Comparison of ENCODE assay signal across 8 cellular contexts in the genomic region with DNA sequence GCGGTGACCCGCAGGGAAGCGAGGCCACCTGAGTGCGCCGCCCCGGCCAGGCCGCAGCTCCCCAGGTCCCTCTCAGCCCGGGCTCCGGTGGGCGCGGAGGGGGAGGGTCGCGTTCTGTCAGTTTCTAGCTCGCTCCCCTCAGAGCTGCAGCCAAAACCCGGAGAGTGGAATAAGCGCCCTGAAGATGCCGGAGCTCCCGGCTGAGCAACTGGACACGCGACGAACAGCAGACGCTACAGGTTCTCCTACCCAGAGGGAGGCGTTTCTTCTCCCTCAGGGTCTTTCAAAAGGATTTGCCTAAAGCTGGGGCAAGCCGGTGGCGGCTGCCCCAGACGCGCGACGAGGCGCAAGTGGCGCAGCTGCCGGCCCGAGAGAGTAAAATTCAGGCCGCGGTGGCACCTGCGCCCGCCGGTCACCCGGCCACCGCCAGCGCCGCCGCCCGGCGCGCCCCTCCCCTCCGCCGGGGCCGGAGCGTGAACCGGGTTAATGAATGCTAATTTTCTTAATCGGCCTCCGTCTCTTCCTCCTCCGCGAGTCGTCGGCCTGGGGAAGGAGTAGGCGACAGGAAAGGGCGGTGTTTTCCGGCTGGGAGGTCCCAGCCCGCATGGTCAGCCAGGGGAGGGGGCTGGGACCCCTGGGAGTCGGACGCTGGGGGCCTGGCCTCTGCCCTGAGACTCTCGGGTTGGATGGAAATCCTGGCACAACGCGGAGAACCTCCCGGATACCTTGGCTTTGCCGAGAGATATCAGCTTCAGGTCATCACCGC. TPM values are rescaled to one million over a fixed set of nuclear protein-coding genes. Genes with fewer than 3 reads are reported as not detected.
DNase-seq lines count a peak whose midpoint lies in the region; ATAC-seq and TF ChIP-seq lines count a peak whose summit lies in the region.

No MANE protein-coding gene starts in this region.

- no peaks in the 10 kb centered on the region for H3K36me3 ChIP-seq in DOHH2 (ENCODE audit: control insufficient read depth, low read length)
- no peaks in the 10 kb centered on the region for H3K36me3 ChIP-seq in neuron (ENCODE audit: insufficient read depth, low read length)
- H3K36me3 ChIP-seq in suprapubic skin: peaks cover under 1% of the 10 kb centered on the region

- peaks cover 8% of the 10 kb centered on the region for H3F3A ChIP-seq in DOHH2 (ENCODE audit: control insufficient read depth, insufficient read depth)

- WGBS in suprapubic skin: 5% methylated on average over 28 of the region's 69 CpGs

- no peak for TF ChIP-seq CTCF in DOHH2 (IDR thresholded peaks at IDR 0.05; ENCODE audit: low read depth, low read length, poor library complexity, severe bottlenecking)
- no peak for TF ChIP-seq CTCF in foreskin fibroblast (IDR thresholded peaks at IDR 0.05; ENCODE audit: low read depth, low read length)
- no peak for TF ChIP-seq CTCF in suprapubic skin (IDR thresholded peaks at IDR 0.05)

- ATAC-seq in GM21786 (IDR thresholded peaks at IDR 0.05; ENCODE audit: unreplicated experiment): peak; percentile 47

- H3K27me3 ChIP-seq in DOHH2 (ENCODE audit: control insufficient read depth, low read length): peaks cover 50% of the 10 kb centered on the region
- no peaks in the 10 kb centered on the region for H3K27me3 ChIP-seq in neuron (ENCODE audit: insufficient read depth, low read length)
- no peaks in the 10 kb centered on the region for H3K27me3 ChIP-seq in suprapubic skin

- TF ChIP-seq EP300 in suprapubic skin (IDR thresholded peaks at IDR 0.05): no peak

- peak; percentile 54 to 69 for DNase-seq in Kasumi-1 (lab: John Stamatoyannopoulos, UW)
- DNase-seq in activated gamma-delta T cell treated with Interleukin-2 at 50 U/mL for 16 hours: peak; percentile 63
- DNase-seq in foreskin fibroblast: peak; percentile 82 to 93
- peak; percentile 77 to 81 for DNase-seq in suprapubic skin (ENCODE audit: low spot score in 2 of 2)

- H3K4me2 ChIP-seq in DOHH2 (ENCODE audit: low read length): peak overlapping the region; percentile 97

- H3K9me3 ChIP-seq in DOHH2 (ENCODE audit: control insufficient read depth, insufficient read depth, low read length) (no peaks in the 10 kb centered on the region), neuron (ENCODE audit: low read length) (no peaks in the 10 kb centered on the region), suprapubic skin (no peaks in the 10 kb centered on the region)

- TF ChIP-seq POLR2A in Raji (IDR thresholded peaks at IDR 0.05; ENCODE audit: insufficient read depth, low read depth, low read length) (peak; percentile 15; the same call in 1 of the 2 replicates), suprapubic skin (IDR thresholded peaks at IDR 0.05) (no peak)

- peak overlapping the region; percentile 98 for H2AFZ ChIP-seq in neuron (ENCODE audit: low read depth, low read length)

- no peak overlapping the region for H3K27ac ChIP-seq in DOHH2 (ENCODE audit: low read depth, low read length)
- H3K27ac ChIP-seq in suprapubic skin: peak overlapping the region; percentile 83

- H3K9me2 ChIP-seq in DOHH2 (replicated peaks; ENCODE audit: control insufficient read depth, low read length): no peaks in the 10 kb centered on the region

- peak overlapping the region; percentile 81 for H3K4me3 ChIP-seq in DOHH2 (ENCODE audit: low read length)
- H3K4me3 ChIP-seq in foreskin fibroblast (ENCODE audit: low read depth in 1 of 2, low read length in 2 of 2): peak overlapping the region; percentile 76 to 90
- H3K4me3 ChIP-seq in neuron (ENCODE audit: low read length): peak overlapping the region; percentile 90
- peak overlapping the region; percentile 68 for H3K4me3 ChIP-seq in suprapubic skin

- H3K4me1 ChIP-seq in DOHH2 (ENCODE audit: control insufficient read depth, low read length) (peaks cover 36% of the 10 kb centered on the region), neuron (ENCODE audit: insufficient read depth, low read length) (peaks cover 24% of the 10 kb centered on the region), suprapubic skin (peaks cover 28% of the 10 kb centered on the region)

- H3K79me2 ChIP-seq in DOHH2 (ENCODE audit: control insufficient read depth, low read length): no peaks in the 10 kb centered on the region

- H4K20me1 ChIP-seq in DOHH2 (ENCODE audit: control insufficient read depth, insufficient read depth, low read depth, low read length): no peaks in the 10 kb centered on the region

RNA-seq across cellular contexts. Expression of a gene that starts 0.8 kb away (rescaled TPM):
- 10 to 100 TPM in 3 of 4 donors, 1 to 10 TPM in 1; 9.0 to 38.0 (median 23.5) TPM for total RNA-seq in suprapubic skin
